21 cellular contexts compared by ENCODE assay signal in genomic region chr2:171139860-171140259, GRCh38. TPM values are rescaled to one million over a fixed set of nuclear protein-coding genes. Genes with fewer than 3 reads are reported as not detected.
DNase-seq lines count a peak whose midpoint lies in the region; ATAC-seq, FAIRE-seq and TF ChIP-seq lines count a peak whose summit lies in the region.
"Had no signal": no experiment of that assay in that cellular context is flagged by ENCODE, and none has a peak within 500 bp of the region (broad histone marks: within the 10 kb centered on the region; RNA-seq: fewer than 3 reads in every experiment).

No MANE protein-coding gene starts in this region.

- H3K36me3 Mint-ChIP-seq in astrocyte (ENCODE audit: low read depth, unreplicated experiment), result no peaks in the 10 kb centered on the region
- H3K36me3 Mint-ChIP-seq: CD14-positive monocyte had no signal

- H3K4me1 Mint-ChIP-seq in astrocyte (ENCODE audit: low read depth, unreplicated experiment), result peaks cover 35% of the 10 kb centered on the region

- no peak overlapping the region for H3K9ac ChIP-seq in astrocyte (ENCODE audit: low read length)

- H3K27me3 ChIP-seq in astrocyte (ENCODE audit: insufficient read depth, low read length), result no peaks in the 10 kb centered on the region
- H3K27me3 ChIP-seq: SJCRH30 had no signal

- no peak for ATAC-seq in HG02938 (IDR thresholded peaks at IDR 0.05; ENCODE audit: unreplicated experiment)
- ATAC-seq: A549 had no signal

- H3K4me3 ChIP-seq in astrocyte (ENCODE audit: insufficient read depth, low read depth, low read length), result no peak overlapping the region
- H3K4me3 ChIP-seq: A549, SJCRH30 had no signal

- peaks cover 99% of the 10 kb centered on the region for H3K79me2 ChIP-seq in astrocyte (ENCODE audit: insufficient read depth, low read length)

- no peaks in the 10 kb centered on the region for H3K36me3 ChIP-seq in astrocyte (ENCODE audit: insufficient read depth, low read length)
- H3K36me3 ChIP-seq: SJCRH30 had no signal

- peaks cover 77% of the 10 kb centered on the region for H4K20me1 ChIP-seq in astrocyte (ENCODE audit: insufficient read depth, low read length)

- H3K27ac ChIP-seq in C4-2B (peak overlapping the region; percentile 88), astrocyte (ENCODE audit: low read depth, low read length) (no peak overlapping the region), caudate nucleus (ENCODE audit: low read depth, low read length) (no peak overlapping the region)
- H3K27ac ChIP-seq: A549, SJCRH30 had no signal

- no peaks in the 10 kb centered on the region for H3K4me1 ChIP-seq in astrocyte (ENCODE audit: insufficient read depth, low read length)
- H3K4me1 ChIP-seq: SJCRH30 had no signal

- no peaks in the 10 kb centered on the region for H3K27me3 Mint-ChIP-seq in astrocyte (ENCODE audit: low read depth, unreplicated experiment)

- H3K9me3 ChIP-seq in astrocyte (ENCODE audit: insufficient read depth, low read depth, low read length), result no peaks in the 10 kb centered on the region
- H3K9me3 ChIP-seq: A549 had no signal

- DNase-seq in H54 (ENCODE audit: insufficient read length, low spot score) (no peak), astrocyte (ENCODE audit: low read depth) (no peak), islet precursor cell (peak; percentile 68), midbrain (lab: John Stamatoyannopoulos, UW) (no peak), caudate nucleus (lab: John Stamatoyannopoulos, UW) (no peak)
- no peak for DNase-seq in effector CD8-positive, alpha-beta T cell (lab: John Stamatoyannopoulos, UW)
- DNase-seq: DND-41, GF-D8, KG1, NCI-H1048, NCI-H1694, NCI-H2107, NCI-H345, NCI-H526 treated with DMSO at 0.1 percent for 48 hours, OCI-M1, RPMI8226, SJCRH30 had no signal

- no peak overlapping the region for H3K4me2 ChIP-seq in astrocyte (ENCODE audit: low read length)
- H3K4me2 ChIP-seq: A549 had no signal

- TF ChIP-seq CTCF in C4-2B (conservative IDR thresholded peaks at IDR 0.05), result no peak
- TF ChIP-seq CTCF in astrocyte (IDR thresholded peaks at IDR 0.05; ENCODE audit: insufficient read depth, low read depth, low read length), result no peak

- H3K9me3 Mint-ChIP-seq in astrocyte (ENCODE audit: unreplicated experiment), result no peaks in the 10 kb centered on the region
- H3K9me3 Mint-ChIP-seq: CD14-positive monocyte had no signal

- TF ChIP-seq POLR2A in H54 (IDR thresholded peaks at IDR 0.05; ENCODE audit: low read depth, low read length), result no peak

- peak overlapping the region; percentile 43 for H3K4me3 Mint-ChIP-seq in astrocyte (ENCODE audit: unreplicated experiment)
- H3K4me3 Mint-ChIP-seq: CD14-positive monocyte had no signal

- H3K27ac Mint-ChIP-seq in astrocyte (ENCODE audit: unreplicated experiment), result peak overlapping the region; percentile 63

- no peak overlapping the region for H2AFZ ChIP-seq in astrocyte (ENCODE audit: low read depth, low read length)

- FAIRE-seq in H54 (lab: Jason Lieb, UNC) (peak; percentile 74), astrocyte (lab: Jason Lieb, UNC) (no peak)
- FAIRE-seq: A549 had no signal

RNA-seq across cellular contexts. Expression of gene TLK1, which starts 20.8 kb away (rescaled TPM):
- total RNA-seq in astrocyte, result 50.1 and 50.2 TPM in 2 replicates
